In genomic region chr3:9098716-9099675, GRCh38 we compare ENCODE assay signal across 15 cellular contexts.
A peak's percentile ranks its signal among the peaks of the same experiment; 100 is the strongest.
DNase-seq lines count a peak whose midpoint lies in the region; ATAC-seq and TF ChIP-seq lines count a peak whose summit lies in the region.
"Had no signal": no experiment of that assay in that cellular context is flagged by ENCODE, and none has a peak within 500 bp of the region (broad histone marks: within the 10 kb centered on the region; RNA-seq: fewer than 3 reads in every experiment).

No MANE protein-coding gene starts in this region.

- peaks cover 9% of the 10 kb centered on the region for H3K36me3 Mint-ChIP-seq in neural progenitor cell

- ATAC-seq in HG02763 (IDR thresholded peaks at IDR 0.05; ENCODE audit: unreplicated experiment) (no peak), HG02840 (IDR thresholded peaks at IDR 0.05; ENCODE audit: low FRiP score, unreplicated experiment) (no peak), HG02870 (IDR thresholded peaks at IDR 0.05; ENCODE audit: unreplicated experiment) (no peak), GM19455 (IDR thresholded peaks at IDR 0.05; ENCODE audit: unreplicated experiment) (no peak)
- ATAC-seq: stimulated activated naive CD8-positive, alpha-beta T cell treated with anti-CD3 and anti-CD28 coated beads, Interleukin-15, amount 100 ng/mL, for 72 hours had no signal

- DNase-seq in Caki2 (ENCODE audit: low read depth) (peak; percentile 36), NCI-H2227 treated with DMSO at 0.1 percent for 48 hours (lab: John Stamatoyannopoulos, UW) (peak; percentile 64), dorsolateral prefrontal cortex (peak in 9 of 10 donors; percentile 52 to 92 (median 64)), neural progenitor cell (ENCODE audit: low spot score) (peak; percentile 23)
- DNase-seq: activated CD4-positive, alpha-beta T cell treated with anti-CD3 and anti-CD28 coated beads, Interleukin-2, amount 10 ng/mL, durations not matched to agents 24 days and 14 days; GDM1; H7; sigmoid colon; stimulated activated naive CD8-positive, alpha-beta T cell treated with anti-CD3 and anti-CD28 coated beads, Interleukin-15, amount 100 ng/mL, for 72 hours had no signal

- peaks cover 66% of the 10 kb centered on the region for H3K4me1 Mint-ChIP-seq in neural progenitor cell
- H3K4me1 Mint-ChIP-seq: activated CD4-positive, alpha-beta T cell treated with anti-CD3 and anti-CD28 coated beads, Interleukin-2, amount 10 ng/mL, durations not matched to agents 24 days and 14 days; stimulated activated naive CD8-positive, alpha-beta T cell treated with anti-CD3 and anti-CD28 coated beads, Interleukin-15, amount 100 ng/mL, for 72 hours had no signal

- intact Hi-C loops in dorsolateral prefrontal cortex (cut with DNase I), result no loop called here

- H3K4me3 ChIP-seq in dorsolateral prefrontal cortex, result peak overlapping the region in 31 of 59 donors; percentile 1 to 56 (median 15)
- no peak overlapping the region for H3K4me3 ChIP-seq in neural progenitor cell
- H3K4me3 ChIP-seq: BLaER1 treated with 17β-estradiol and CSF1 and Interleukin-3, amounts not matched to agents 10 nM and 100 nM; sigmoid colon had no signal

- H3K79me2 ChIP-seq in neural progenitor cell (ENCODE audit: low read depth), result no peaks in the 10 kb centered on the region

- peak overlapping the region; percentile 35 for H3K27ac Mint-ChIP-seq in neural progenitor cell
- H3K27ac Mint-ChIP-seq: activated CD4-positive, alpha-beta T cell treated with anti-CD3 and anti-CD28 coated beads, Interleukin-2, amount 10 ng/mL, durations not matched to agents 24 days and 14 days; stimulated activated naive CD8-positive, alpha-beta T cell treated with anti-CD3 and anti-CD28 coated beads, Interleukin-15, amount 100 ng/mL, for 72 hours; T-helper 1 cell treated with Interleukin-12 subunit alpha and Interleukin-12 subunit beta and Interleukin-4 antibody, amounts not matched to agents 30 μg/mL and 1 μg/mL, for 36 hours had no signal

- no peak overlapping the region for H2AFZ ChIP-seq in neural progenitor cell (replicated peaks)

- no peaks in the 10 kb centered on the region for H3K9me3 ChIP-seq in neural progenitor cell (ENCODE audit: low read depth)
- H3K9me3 ChIP-seq: BLaER1 treated with 17β-estradiol and CSF1 and Interleukin-3, amounts not matched to agents 10 nM and 100 nM; sigmoid colon had no signal

- H3K27me3 ChIP-seq in dorsolateral prefrontal cortex, result no peaks in the 10 kb centered on the region
- no peaks in the 10 kb centered on the region for H3K27me3 ChIP-seq in neural progenitor cell
- H3K27me3 ChIP-seq: BLaER1 treated with 17β-estradiol and CSF1 and Interleukin-3, amounts not matched to agents 10 nM and 100 nM; sigmoid colon had no signal

- H3K4me3 Mint-ChIP-seq in neural progenitor cell, result peak overlapping the region; percentile 1
- H3K4me3 Mint-ChIP-seq: activated CD4-positive, alpha-beta T cell treated with anti-CD3 and anti-CD28 coated beads, Interleukin-2, amount 10 ng/mL, durations not matched to agents 24 days and 14 days; stimulated activated naive CD8-positive, alpha-beta T cell treated with anti-CD3 and anti-CD28 coated beads, Interleukin-15, amount 100 ng/mL, for 72 hours; T-helper 1 cell treated with Interleukin-12 subunit alpha and Interleukin-12 subunit beta and Interleukin-4 antibody, amounts not matched to agents 30 μg/mL and 1 μg/mL, for 36 hours had no signal

- H3K4me1 ChIP-seq in neural progenitor cell, result peaks cover 42% of the 10 kb centered on the region
- H3K4me1 ChIP-seq: sigmoid colon had no signal

- peaks cover 7% of the 10 kb centered on the region for H4K20me1 ChIP-seq in neural progenitor cell (ENCODE audit: low read depth)
- H4K20me1 ChIP-seq: BLaER1 treated with 17β-estradiol and CSF1 and Interleukin-3, amounts not matched to agents 10 nM and 100 nM had no signal

- H3K9ac ChIP-seq in neural progenitor cell, result no peak overlapping the region

- H3F3A ChIP-seq in neural progenitor cell (ENCODE audit: low read depth), result peaks cover 38% of the 10 kb centered on the region

- H3K27me3 Mint-ChIP-seq in neural progenitor cell (ENCODE audit: insufficient read depth, low read depth), result no peaks in the 10 kb centered on the region
- H3K27me3 Mint-ChIP-seq: activated CD4-positive, alpha-beta T cell treated with anti-CD3 and anti-CD28 coated beads, Interleukin-2, amount 10 ng/mL, durations not matched to agents 24 days and 14 days; stimulated activated naive CD8-positive, alpha-beta T cell treated with anti-CD3 and anti-CD28 coated beads, Interleukin-15, amount 100 ng/mL, for 72 hours had no signal

- in situ Hi-C loops in Caki2 (cut with HindIII; ENCODE audit: low pct_unique_long_range_greater_than_20kb, low sequenced_read_pairs), result no loop called here

- peak overlapping the region; percentile 40 for H3K4me2 ChIP-seq in neural progenitor cell

- TF ChIP-seq CTCF in dorsolateral prefrontal cortex (IDR thresholded peaks at IDR 0.05 in 54 of 56, conservative IDR thresholded peaks at IDR 0.05 in 2 of 56; ENCODE audit: low read depth in 1 of 56, partially characterized antibody in 56 of 56) (no peak), neural progenitor cell (IDR thresholded peaks at IDR 0.05) (no peak)

- no peaks in the 10 kb centered on the region for H3K9me3 Mint-ChIP-seq in neural progenitor cell
- H3K9me3 Mint-ChIP-seq: activated CD4-positive, alpha-beta T cell treated with anti-CD3 and anti-CD28 coated beads, Interleukin-2, amount 10 ng/mL, durations not matched to agents 24 days and 14 days; stimulated activated naive CD8-positive, alpha-beta T cell treated with anti-CD3 and anti-CD28 coated beads, Interleukin-15, amount 100 ng/mL, for 72 hours; T-helper 1 cell treated with Interleukin-12 subunit alpha and Interleukin-12 subunit beta and Interleukin-4 antibody, amounts not matched to agents 30 μg/mL and 1 μg/mL, for 36 hours had no signal

- H3K27ac ChIP-seq in dorsolateral prefrontal cortex (peak overlapping the region in 57 of 59 donors; percentile 8 to 90 (median 74)), neural progenitor cell (no peak overlapping the region)
- H3K27ac ChIP-seq: sigmoid colon had no signal

- H3K36me3 ChIP-seq in neural progenitor cell, result no peaks in the 10 kb centered on the region
- H3K36me3 ChIP-seq: sigmoid colon had no signal
